Comparison of ENCODE assay signal across 1 cellular context in genomic region chr11:34488855-34489557, GRCh38.
TF ChIP-seq lines count a peak whose summit lies in the region.

No MANE protein-coding gene starts in this region.

TF ChIP-seq in GM12878, 131 proteins besides CTCF, POLR2A, EP300 and RAD21:
- TF ChIP-seq TAF1 (IDR thresholded peaks at IDR 0.05; ENCODE audit: borderline replicate concordance, low read depth, low read length): no peak
- TF ChIP-seq BHLHE40 (IDR thresholded peaks at IDR 0.05; ENCODE audit: borderline replicate concordance in 1 of 2, low read depth in 2 of 2, low read length in 1 of 2): 0 out of 4 replicates have a peak, but pooled peaks of 1 of the 2 experiments have one; percentile 12
- TF ChIP-seq CBFB (IDR thresholded peaks at IDR 0.05; ENCODE audit: low read depth): no peak
- no peak for TF ChIP-seq HDGF (IDR thresholded peaks at IDR 0.05)
- 0 out of 2 replicates have a peak, but pooled peaks have one; percentile 15 for TF ChIP-seq NFIC (IDR thresholded peaks at IDR 0.05; ENCODE audit: low read depth, low read length)
- no peak for TF ChIP-seq ATF3 (IDR thresholded peaks at IDR 0.05; ENCODE audit: borderline replicate concordance, extremely low read depth, low read depth, low read length)
- TF ChIP-seq JUND (IDR thresholded peaks at IDR 0.05; ENCODE audit: low read depth, low read length): no peak
- no peak for TF ChIP-seq TCF12 (IDR thresholded peaks at IDR 0.05; ENCODE audit: low read depth, low read length)
- no peak for TF ChIP-seq NR2C2 (IDR thresholded peaks at IDR 0.05; ENCODE audit: borderline replicate concordance, control insufficient read depth, insufficient read length, low read depth)
- TF ChIP-seq RUNX3 (IDR thresholded peaks at IDR 0.05; ENCODE audit: low read length): 0 out of 2 replicates have a peak, but pooled peaks have one; percentile 16
